In genomic region chr21:16004523-16004922, GRCh38 we compare ENCODE assay signal across 20 cellular contexts.
DNase-seq lines count a peak whose midpoint lies in the region; ATAC-seq, FAIRE-seq and TF ChIP-seq lines count a peak whose summit lies in the region.
"Had no signal": no experiment of that assay in that cellular context is flagged by ENCODE, and none has a peak within 500 bp of the region (broad histone marks: within the 10 kb centered on the region; RNA-seq: fewer than 3 reads in every experiment).

No MANE protein-coding gene starts in this region.

- H3K23me2 ChIP-seq in H1 (ENCODE audit: low read depth, low read length) = no peaks in the 10 kb centered on the region; the same call in 1 of the 2 replicates

- 86% methylated on average over 6 of the region's 7 CpGs; no CpG with 5 or more reads in 1 of the 2 experiments for WGBS in H1 (ENCODE audit: extremely low coverage in 1 of 2, insufficient coverage in 1 of 2, insufficient read length in 1 of 2, insufficient replicate concordance in 2 of 2, low coverage in 1 of 2, low lambda C conversion rate in 2 of 2, missing lambda C conversion rate in 1 of 2), 2 experiments

- in situ Hi-C loops in brain microvascular endothelial cell (cut with HindIII; ENCODE audit: low pct_ligation_motif_present, low sequenced_read_pairs) = no loop called here

- no peak overlapping the region; the same call in 1 of the 2 replicates for H2AFZ ChIP-seq in H1 (ENCODE audit: low read length)
- peak overlapping the region; percentile 49 for H2AFZ ChIP-seq in osteoblast (ENCODE audit: low read length)
- H2AFZ ChIP-seq: GM23338 had no signal

- H3K27ac ChIP-seq in SK-N-MC = peak overlapping the region; percentile 81; the same call in 1 of the 2 replicates
- H3K27ac ChIP-seq in H1 (ENCODE audit: low read depth, low read length) = no peak overlapping the region
- no peak overlapping the region for H3K27ac ChIP-seq in osteoblast (ENCODE audit: low read depth, low read length)
- no peak overlapping the region for H3K27ac ChIP-seq in brain microvascular endothelial cell

- H3K4me1 ChIP-seq in H1 (replicated peaks in 1 of 4; ENCODE audit: control insufficient read depth in 3 of 4, insufficient read depth in 4 of 4, low read length in 3 of 4) (no peaks in the 10 kb centered on the region), osteoblast (ENCODE audit: insufficient read depth, low read length) (peaks cover 5% of the 10 kb centered on the region)
- H3K4me1 ChIP-seq: HAP-1 had no signal

- H3K18ac ChIP-seq in H1 (ENCODE audit: extremely low read depth, low read length) = no peak overlapping the region

- TF ChIP-seq CTCF in H1 (IDR thresholded peaks at IDR 0.05; ENCODE audit: control extremely low read depth in 1 of 3, insufficient read depth in 1 of 3, low read depth in 1 of 3, low read length in 3 of 3) (no peak), mesothelial cell of epicardium (IDR thresholded peaks at IDR 0.05; ENCODE audit: unreplicated experiment) (no peak), osteoblast (IDR thresholded peaks at IDR 0.05; ENCODE audit: extremely low read depth, low read depth, low read length) (no peak), brain microvascular endothelial cell (IDR thresholded peaks at IDR 0.05; ENCODE audit: low read depth, low read length, missing control alignments) (no peak)

- H3K79me2 ChIP-seq in H1 (ENCODE audit: control insufficient read depth in 1 of 2, insufficient read depth in 2 of 2, low read length in 2 of 2) (no peaks in the 10 kb centered on the region), osteoblast (ENCODE audit: insufficient read depth, low read length) (no peaks in the 10 kb centered on the region)

- no peaks in the 10 kb centered on the region for H3K9me3 ChIP-seq in SK-N-MC (ENCODE audit: low read depth, low read length)
- no peaks in the 10 kb centered on the region for H3K9me3 ChIP-seq in H1 (ENCODE audit: insufficient read depth in 2 of 2, low read depth in 1 of 2, low read length in 1 of 2)
- no peaks in the 10 kb centered on the region for H3K9me3 ChIP-seq in osteoblast (ENCODE audit: low read depth, low read length)
- H3K9me3 ChIP-seq: HAP-1 had no signal

- H4K91ac ChIP-seq in H1 (replicated peaks; ENCODE audit: insufficient read length, low read length) = no peak overlapping the region

- CTCF ChIA-PET in H1 (lab: Charles Lee; ENCODE audit: partially characterized antibody) = interaction anchor here (1.0 to 1.3 kb wide), 2 partner anchors 161 to 603 kb away, joined by 3 read pairs; no protein-coding TSS in a partner anchor

- no peaks in the 10 kb centered on the region for H3K27me3 Mint-ChIP-seq in mesothelial cell of epicardium (ENCODE audit: low read depth)
- H3K27me3 Mint-ChIP-seq: CD4-positive, alpha-beta memory T cell had no signal

- no peak overlapping the region for H2BK15ac ChIP-seq in H1 (ENCODE audit: low read length)

- H3K4me1 Mint-ChIP-seq in mesothelial cell of epicardium = peaks cover 67% of the 10 kb centered on the region
- H3K4me1 Mint-ChIP-seq: CD4-positive, alpha-beta memory T cell; GM23338 had no signal

- H3K4me3 Mint-ChIP-seq in mesothelial cell of epicardium = no peak overlapping the region
- H3K4me3 Mint-ChIP-seq: CD4-positive, alpha-beta memory T cell; GM23338; HFFc6 had no signal

- no peak for TF ChIP-seq RAD21 in H1 (IDR thresholded peaks at IDR 0.05 in 1 of 2, conservative IDR thresholded peaks at IDR 0.05 in 1 of 2; ENCODE audit: low read depth in 2 of 2, low read length in 2 of 2)

- H3K27me3 ChIP-seq in H1 (replicated peaks in 1 of 4; ENCODE audit: control insufficient read depth in 3 of 4, extremely low read depth in 1 of 4, insufficient read depth in 3 of 4, low read length in 3 of 4) (no peaks in the 10 kb centered on the region), osteoblast (ENCODE audit: insufficient read depth, low read length) (no peaks in the 10 kb centered on the region), brain microvascular endothelial cell (replicated peaks) (no peaks in the 10 kb centered on the region)

- no peaks in the 10 kb centered on the region for H3K79me1 ChIP-seq in H1 (ENCODE audit: low read depth, low read length)

- H3K36me3 ChIP-seq in SK-N-MC (ENCODE audit: insufficient read depth, low read length) (no peaks in the 10 kb centered on the region), H1 (ENCODE audit: control insufficient read depth in 2 of 4, insufficient read depth in 4 of 4, low read length in 3 of 4) (no peaks in the 10 kb centered on the region), osteoblast (ENCODE audit: insufficient read depth, low read length) (no peaks in the 10 kb centered on the region), brain microvascular endothelial cell (replicated peaks) (no peaks in the 10 kb centered on the region)
- H3K36me3 ChIP-seq: HAP-1 had no signal

- H4K20me1 ChIP-seq in H1 (replicated peaks in 1 of 2; ENCODE audit: control insufficient read depth in 1 of 2, insufficient read depth in 2 of 2, low read length in 2 of 2) = no peaks in the 10 kb centered on the region
- no peaks in the 10 kb centered on the region for H4K20me1 ChIP-seq in osteoblast (ENCODE audit: insufficient read depth, low read length)

- no peak overlapping the region for H2AK5ac ChIP-seq in H1 (ENCODE audit: low read depth, low read length)

- no peak overlapping the region for H4K8ac ChIP-seq in H1 (ENCODE audit: extremely low read depth, insufficient read depth, low read length)

- no peak overlapping the region for H3K23ac ChIP-seq in H1 (ENCODE audit: insufficient read length)

- no peak overlapping the region for H2BK20ac ChIP-seq in H1 (ENCODE audit: low read length)

- peak overlapping the region; percentile 54 for H2BK120ac ChIP-seq in H1 (replicated peaks; ENCODE audit: low read depth, low read length)

- no peak overlapping the region for H3K14ac ChIP-seq in H1 (ENCODE audit: insufficient read length)

- H3K27ac Mint-ChIP-seq in mesothelial cell of epicardium = peak overlapping the region; percentile 93
- H3K27ac Mint-ChIP-seq: CD4-positive, alpha-beta memory T cell; GM23338; HFFc6 had no signal

- ATAC-seq in GM21381 (IDR thresholded peaks at IDR 0.05; ENCODE audit: unreplicated experiment) = no peak
- ATAC-seq in left cardiac atrium = no peak
- no peak for ATAC-seq in GM21515 (IDR thresholded peaks at IDR 0.05; ENCODE audit: unreplicated experiment)
- ATAC-seq: GM23338 had no signal

- no peak overlapping the region for H3K4me2 ChIP-seq in H1 (ENCODE audit: insufficient read depth in 1 of 2, low read depth in 2 of 2, low read length in 2 of 2)
- H3K4me2 ChIP-seq in osteoblast (ENCODE audit: insufficient read depth, low read length) = no peak overlapping the region
- H3K4me2 ChIP-seq: GM23338 had no signal

- no peak for DNase-seq in SK-N-MC (ENCODE audit: low read depth, low spot score)
- no peak for DNase-seq in H1 (ENCODE audit: low read depth in 1 of 2, low spot score in 2 of 2)
- no peak for DNase-seq in mesothelial cell of epicardium (ENCODE audit: low spot score in 2 of 2, unreplicated experiment in 2 of 2)
- DNase-seq in osteoblast (ENCODE audit: insufficient read length, low spot score, missing footprints) = no peak
- no peak for DNase-seq in brain microvascular endothelial cell
- DNase-seq in left cardiac atrium = no peak
- DNase-seq: C1 segment of cervical spinal cord; Calu3; CD4-positive, alpha-beta memory T cell; COR-L47; DMS53; DMS79 treated with DMSO at 0.1 percent for 48 hours; HFFc6 had no signal

- no peak overlapping the region for H2BK5ac ChIP-seq in H1 (ENCODE audit: low read depth, low read length)

- H3K9ac ChIP-seq in SK-N-MC (ENCODE audit: insufficient read length) (no peak overlapping the region), H1 (replicated peaks in 1 of 4; ENCODE audit: extremely low read depth in 1 of 4, low read depth in 3 of 4, low read length in 3 of 4) (no peak overlapping the region)

- H2BK12ac ChIP-seq in H1 (ENCODE audit: low read depth, low read length) = no peak overlapping the region

- no peak for FAIRE-seq in H1 (lab: Jason Lieb, UNC)
- FAIRE-seq: G401.6, GM12892, H54 had no signal

- no peak overlapping the region for H3K4ac ChIP-seq in H1 (replicated peaks; ENCODE audit: insufficient read length, low read depth, low read length)

- TF ChIP-seq POLR2A in H1 (IDR thresholded peaks at IDR 0.05; ENCODE audit: control extremely low read depth in 1 of 2, low read depth in 2 of 2, low read length in 2 of 2) = no peak

- no peak overlapping the region for H4K5ac ChIP-seq in H1 (ENCODE audit: insufficient read length, low read depth, low read length)

- intact Hi-C loops in left cardiac atrium (cut with DNase I) = no loop called here

- H3K56ac ChIP-seq in H1 (replicated peaks; ENCODE audit: insufficient read length, low read depth, low read length) = no peak overlapping the region

- H3K9me3 Mint-ChIP-seq in mesothelial cell of epicardium = no peaks in the 10 kb centered on the region
- H3K9me3 Mint-ChIP-seq: GM23338, HFFc6 had no signal

- H3K4me3 ChIP-seq in SK-N-MC = no peak overlapping the region
- no peak overlapping the region for H3K4me3 ChIP-seq in H1 (ENCODE audit: extremely low read depth in 1 of 4, insufficient read depth in 2 of 4, low read depth in 3 of 4, low read length in 4 of 4)
- no peak overlapping the region for H3K4me3 ChIP-seq in osteoblast (ENCODE audit: insufficient read depth, low read length)
- no peak overlapping the region for H3K4me3 ChIP-seq in brain microvascular endothelial cell (ENCODE audit: low read depth, low read length)
- H3K4me3 ChIP-seq: GM23338, HAP-1 had no signal

- H3K36me3 Mint-ChIP-seq in mesothelial cell of epicardium = no peaks in the 10 kb centered on the region
- H3K36me3 Mint-ChIP-seq: CD4-positive, alpha-beta memory T cell had no signal

- POLR2A ChIA-PET in H1 (lab: Charles Lee; ENCODE audit: partially characterized antibody) = no interaction called here

- no peak for TF ChIP-seq EP300 in H1 (IDR thresholded peaks at IDR 0.05; ENCODE audit: borderline replicate concordance in 1 of 2, low read depth in 2 of 2, low read length in 2 of 2)

TF ChIP-seq in H1, 55 proteins besides CTCF, POLR2A, EP300 and RAD21 (continues in another document):
- TF ChIP-seq CHD2 (IDR thresholded peaks at IDR 0.05; ENCODE audit: low read length) = no peak
- TF ChIP-seq RBBP5 (IDR thresholded peaks at IDR 0.05; ENCODE audit: borderline replicate concordance, low read depth, low read length) = no peak
- TF ChIP-seq CEBPB (IDR thresholded peaks at IDR 0.05; ENCODE audit: low read depth, low read length) = no peak
- no peak for TF ChIP-seq NRF1 (IDR thresholded peaks at IDR 0.05; ENCODE audit: low read depth, low read length)
- no peak for TF ChIP-seq CHD1 (IDR thresholded peaks at IDR 0.05; ENCODE audit: low read depth, low read length)
- no peak for TF ChIP-seq KDM4A (IDR thresholded peaks at IDR 0.05; ENCODE audit: low read depth, low read length, severe bottlenecking)
- no peak for TF ChIP-seq MAX (IDR thresholded peaks at IDR 0.05)
- TF ChIP-seq SIX5 (IDR thresholded peaks at IDR 0.05; ENCODE audit: low read depth, low read length) = no peak
- no peak for TF ChIP-seq NANOG (IDR thresholded peaks at IDR 0.05; ENCODE audit: insufficient read depth, low read depth, low read length, poor library complexity, severe bottlenecking)
